Comparison of ENCODE assay signal across 1 cellular context in genomic region chr3:121834079-121834730, GRCh38.
TF ChIP-seq lines count a peak whose summit lies in the region.

No MANE protein-coding gene starts in this region.

TF ChIP-seq in HEK293, 187 proteins besides CTCF, POLR2A, EP300 and RAD21 (continued from another document):
- TF ChIP-seq ZNF544 (tag by site-specific recombination; IDR thresholded peaks at IDR 0.05) (no peak), ZNF747 (tag by site-specific recombination; IDR thresholded peaks at IDR 0.05) (no peak), ZEB2 (tag by site-specific recombination; IDR thresholded peaks at IDR 0.05) (no peak), HOXD13 (CRISPR knock-in tag; IDR thresholded peaks at IDR 0.05; ENCODE audit: borderline replicate concordance) (no peak), ZNF138 (tag by site-specific recombination; IDR thresholded peaks at IDR 0.05; ENCODE audit: borderline replicate concordance) (no peak), SCRT1 (tag by site-specific recombination; IDR thresholded peaks at IDR 0.05; ENCODE audit: borderline replicate concordance) (peak; percentile 39; the same call in 1 of the 2 replicates), ZNF596 (tag by site-specific recombination; IDR thresholded peaks at IDR 0.05) (no peak), ZNF239 (tag by site-specific recombination; IDR thresholded peaks at IDR 0.05) (no peak), ZNF121 (tag by site-specific recombination; IDR thresholded peaks at IDR 0.05) (no peak), ZSCAN30 (tag by site-specific recombination; IDR thresholded peaks at IDR 0.05) (no peak), ZNF132 (tag by site-specific recombination; IDR thresholded peaks at IDR 0.05; ENCODE audit: borderline replicate concordance) (no peak), SP3 (tag by site-specific recombination; IDR thresholded peaks at IDR 0.05) (no peak), KLF8 (tag by site-specific recombination; IDR thresholded peaks at IDR 0.05) (no peak), PRDM1 (tag by site-specific recombination; IDR thresholded peaks at IDR 0.05) (0 out of 2 replicates have a peak, but pooled peaks have one; percentile 30), ZNF23 (tag by site-specific recombination; IDR thresholded peaks at IDR 0.05; ENCODE audit: borderline replicate concordance) (no peak), ZNF18 (tag by site-specific recombination; IDR thresholded peaks at IDR 0.05) (no peak), ZBTB26 (tag by site-specific recombination; optimal IDR thresholded peaks at IDR 0.05) (no peak), ZNF335 (tag by site-specific recombination; conservative IDR thresholded peaks at IDR 0.05) (peak; percentile 64; the same call in 1 of the 2 replicates), SCRT2 (tag by site-specific recombination; IDR thresholded peaks at IDR 0.05) (peak; percentile 97), ZBTB11 (tag by site-specific recombination; conservative IDR thresholded peaks at IDR 0.05; ENCODE audit: low read depth) (no peak), ZNF623 (tag by site-specific recombination; IDR thresholded peaks at IDR 0.05) (no peak), ZNF146 (tag by site-specific recombination; IDR thresholded peaks at IDR 0.05) (no peak), ZNF433 (tag by site-specific recombination; IDR thresholded peaks at IDR 0.05; ENCODE audit: low read depth) (no peak), SP2 (tag by site-specific recombination; IDR thresholded peaks at IDR 0.05) (no peak), ZNF366 (tag by site-specific recombination; conservative IDR thresholded peaks at IDR 0.05) (no peak), ZFP37 (tag by site-specific recombination; IDR thresholded peaks at IDR 0.05) (no peak), ZNF48 (tag by site-specific recombination; IDR thresholded peaks at IDR 0.05) (no peak), ZBTB10 (tag by site-specific recombination; IDR thresholded peaks at IDR 0.05) (no peak), REST (tag by site-specific recombination; IDR thresholded peaks at IDR 0.05) (no peak), ZNF580 (tag by site-specific recombination; IDR thresholded peaks at IDR 0.05) (no peak), ELK4 (IDR thresholded peaks at IDR 0.05; ENCODE audit: borderline replicate concordance, low read depth, low read length) (no peak), MYNN (tag by site-specific recombination; IDR thresholded peaks at IDR 0.05; ENCODE audit: borderline replicate concordance) (no peak), ZSCAN5A (tag by site-specific recombination; IDR thresholded peaks at IDR 0.05) (no peak), ZNF341 (tag by site-specific recombination; IDR thresholded peaks at IDR 0.05; ENCODE audit: low read depth) (peak; percentile 25; the same call in 1 of the 2 replicates)
